Comparison of ENCODE assay signal across 20 cellular contexts in the genomic region with DNA sequence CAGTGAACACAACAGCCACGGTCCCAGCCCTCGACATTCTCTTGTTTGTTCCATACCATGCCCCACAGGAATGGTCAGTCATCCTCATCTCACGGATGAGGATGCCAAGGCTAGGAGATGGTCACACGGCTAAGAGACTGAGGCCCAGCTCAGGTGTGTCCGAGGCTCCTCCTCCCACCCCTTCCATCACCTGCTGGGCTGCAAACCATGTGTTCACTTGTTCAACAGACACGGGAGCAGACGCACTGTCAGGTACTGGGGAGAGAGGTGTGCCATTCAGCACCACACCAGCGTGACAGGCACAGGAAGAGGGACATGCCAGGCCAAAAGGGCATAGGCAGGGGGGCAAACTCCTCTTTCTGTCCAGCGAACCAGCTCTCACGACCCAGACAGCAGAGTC. TPM values are rescaled to one million over a fixed set of nuclear protein-coding genes. Genes with fewer than 3 reads are reported as not detected.
A peak's percentile ranks its signal among the peaks of the same experiment; 100 is the strongest.
DNase-seq lines count a peak whose midpoint lies in the region; ATAC-seq and TF ChIP-seq lines count a peak whose summit lies in the region.
"Had no signal": no experiment of that assay in that cellular context is flagged by ENCODE, and none has a peak within 500 bp of the region (broad histone marks: within the 10 kb centered on the region; RNA-seq: fewer than 3 reads in every experiment).

No MANE protein-coding gene starts in this region.

- H3K4me3 ChIP-seq in HUES64 (ENCODE audit: low read length) (no peak overlapping the region), right atrium auricular region (no peak overlapping the region), psoas muscle (no peak overlapping the region)
- H3K4me3 ChIP-seq: A549, left lung had no signal

- intact Hi-C loops in psoas muscle (cut with DNase I): no loop called here

- H3K36me3 ChIP-seq in HUES64 (ENCODE audit: insufficient read depth, low read length) (no peaks in the 10 kb centered on the region), right atrium auricular region (no peaks in the 10 kb centered on the region), psoas muscle (ENCODE audit: insufficient read depth in 1 of 2, low read depth in 1 of 2) (peaks cover 0 to 44% of the 10 kb centered on the region in 2 donors)
- H3K36me3 ChIP-seq: left lung had no signal

- no peak for ATAC-seq in psoas muscle
- ATAC-seq in HG03571 (IDR thresholded peaks at IDR 0.05; ENCODE audit: unreplicated experiment): no peak
- ATAC-seq: A549; activated T-cell treated with anti-CD3 and anti-CD28 coated beads, Interleukin-2, amount 50 U/mL, for 4 hours; left lung had no signal

- H3K27me3 ChIP-seq in HUES64 (ENCODE audit: insufficient read depth, low read length): no peaks in the 10 kb centered on the region
- no peaks in the 10 kb centered on the region for H3K27me3 ChIP-seq in right atrium auricular region
- no peaks in the 10 kb centered on the region for H3K27me3 ChIP-seq in psoas muscle (ENCODE audit: insufficient read depth in 3 of 3, low read length in 2 of 3)

- DNase-seq in NCI-H345 (lab: John Stamatoyannopoulos, UW) (peak; percentile 7), NCI-H345 treated with DMSO at 0.1 percent for 48 hours (lab: John Stamatoyannopoulos, UW; ENCODE audit: unreplicated experiment) (no peak), right atrium auricular region (ENCODE audit: low spot score) (no peak), psoas muscle (peak in 1 of 2 donors; percentile 47), Ammon's horn (ENCODE audit: low spot score) (no peak)
- no peak for DNase-seq in stimulated activated CD4-positive, alpha-beta T cell treated with anti-CD3 and anti-CD28 coated beads, Interleukin-4, amount 100 ng/mL, for 1 hour
- DNase-seq: activated CD4-positive, alpha-beta T cell treated with anti-CD3 and anti-CD28 coated beads for 48 hours; activated naive CD4-positive, alpha-beta T cell; activated T-cell treated with anti-CD3 and anti-CD28 coated beads, Interleukin-2, amount 50 U/mL, for 4 hours; effector memory CD4-positive, alpha-beta T cell; erythroblast; NCI-H1092; NCI-H510A; SK-N-SH; stimulated activated CD4-positive, alpha-beta T cell treated with anti-CD3 and anti-CD28 coated beads, Interleukin-1b, Interleukin-23, amount 100 ng/mL, for 48 hours; T-helper 2 cell had no signal

- 88% methylated on average over 10 of the region's 10 CpGs for WGBS in HUES64
- WGBS in psoas muscle, 3 donors: 62 to 78% (median 67%) methylated on average over 10 of the region's 10 CpGs

- H3K9me3 ChIP-seq in HUES64 (ENCODE audit: insufficient read depth, low read depth, low read length) (no peaks in the 10 kb centered on the region), right atrium auricular region (no peaks in the 10 kb centered on the region), psoas muscle (no peaks in the 10 kb centered on the region)
- H3K9me3 ChIP-seq: A549, left lung, SK-N-SH had no signal

- no peak for TF ChIP-seq CTCF in right atrium auricular region (IDR thresholded peaks at IDR 0.05)
- TF ChIP-seq CTCF in psoas muscle (IDR thresholded peaks at IDR 0.05): no peak

- H3K4me1 ChIP-seq in HUES64 (ENCODE audit: insufficient read depth, low read length) (peaks cover 24% of the 10 kb centered on the region), right atrium auricular region (peaks cover 0 to 30% of the 10 kb centered on the region in 2 donors), psoas muscle (peaks cover 82% of the 10 kb centered on the region)
- H3K4me1 ChIP-seq: left lung had no signal

- H3K9ac ChIP-seq in HUES64 (ENCODE audit: low read depth, low read length): 0 out of 2 replicates have a peak overlapping the region, but pooled peaks have one; percentile 33
- H3K9ac ChIP-seq: SK-N-SH had no signal

- H3K27ac ChIP-seq in HUES64 (ENCODE audit: low read depth, low read length) (no peak overlapping the region), right atrium auricular region (peak overlapping the region; percentile 75 to 79), psoas muscle (peak overlapping the region; percentile 98)
- H3K27ac ChIP-seq: A549, left lung had no signal

RNA-seq across cellular contexts. Expression of gene ABLIM2, which starts 45.9 kb away (rescaled TPM):
- polyA plus RNA-seq in HUES64 (2013, experiment 1 of 2): 1.2 TPM
- polyA plus RNA-seq in HUES64 (2013, experiment 2 of 2): 2.3 TPM
- total RNA-seq in right atrium auricular region: 10 to 100 TPM in 1 of 2 donors, 1 to 10 TPM in 1; 5.7 to 11.2 TPM
- 100 to 1,000 TPM; 127 to 956 (median 461) TPM for total RNA-seq in psoas muscle
- 100 to 1,000 TPM in 2 of 3 donors, 10 to 100 TPM in 1; 82.2 to 295 (median 123) TPM for polyA plus RNA-seq in psoas muscle

Comparison
In these comparisons a context has a peak if more than half of its experiments do, and no peak if none do; other contexts are left out.
1. RNA of gene ABLIM2, which starts 45.9 kb away (total RNA-seq): 127 to 956 TPM in psoas muscle; 5.7 to 11.2 TPM in right atrium auricular region; every median in the first group is over 10 times any median in the second.